Comparison of ENCODE assay signal across 1 cellular context in genomic region chr19:4791183-4792018, GRCh38.
A peak's percentile ranks its signal among the peaks of the same experiment; 100 is the strongest.
TF ChIP-seq lines count a peak whose summit lies in the region.

Gene FEM1A (plus strand): TSS chr19:4791734. CDS start chr19:4791855, 121 bp downstream.

TF ChIP-seq in HepG2, 621 proteins besides CTCF, POLR2A, EP300 and RAD21 (continued from another document and continues in another):
- TF ChIP-seq DMTF1 (CRISPR knock-in tag; IDR thresholded peaks at IDR 0.05), result no peak
- no peak for TF ChIP-seq NFIB (CRISPR knock-in tag; IDR thresholded peaks at IDR 0.05; ENCODE audit: borderline replicate concordance)
- no peak for TF ChIP-seq ZNF598 (CRISPR knock-in tag; IDR thresholded peaks at IDR 0.05; ENCODE audit: borderline replicate concordance)
- peak; percentile 99 for TF ChIP-seq YY1 (IDR thresholded peaks at IDR 0.05; ENCODE audit: insufficient read depth, insufficient replicate concordance, low read depth, low read length)
- TF ChIP-seq SETDB1 (CRISPR knock-in tag; IDR thresholded peaks at IDR 0.05; ENCODE audit: borderline replicate concordance), result no peak
- peak; percentile 74; the same call in 1 of the 2 replicates for TF ChIP-seq ZNF572 (CRISPR knock-in tag; IDR thresholded peaks at IDR 0.05)
- TF ChIP-seq EED (CRISPR knock-in tag; IDR thresholded peaks at IDR 0.05), result no peak
- no peak for TF ChIP-seq ZNF816 (CRISPR knock-in tag; IDR thresholded peaks at IDR 0.05; ENCODE audit: borderline replicate concordance)
- TF ChIP-seq ZNF558 (CRISPR knock-in tag; IDR thresholded peaks at IDR 0.05; ENCODE audit: borderline replicate concordance), result peak; percentile 29
- TF ChIP-seq ZNF333 (CRISPR knock-in tag; IDR thresholded peaks at IDR 0.05; ENCODE audit: borderline replicate concordance), result no peak; the same call in 1 of the 2 replicates
- TF ChIP-seq ZNF430 (CRISPR knock-in tag; IDR thresholded peaks at IDR 0.05), result no peak
- TF ChIP-seq ZNF383 (CRISPR knock-in tag; IDR thresholded peaks at IDR 0.05; ENCODE audit: borderline replicate concordance), result no peak
- TF ChIP-seq HDAC6 (IDR thresholded peaks at IDR 0.05; ENCODE audit: low read depth, low read length), result no peak
- TF ChIP-seq TAF15 (IDR thresholded peaks at IDR 0.05; ENCODE audit: low read depth, low read length, poor library complexity, severe bottlenecking), result no peak
- TF ChIP-seq ZNF614 (CRISPR knock-in tag; IDR thresholded peaks at IDR 0.05; ENCODE audit: borderline replicate concordance), result no peak
- no peak for TF ChIP-seq REXO4 (CRISPR knock-in tag; IDR thresholded peaks at IDR 0.05; ENCODE audit: borderline replicate concordance)
- TF ChIP-seq STAT5B (CRISPR knock-in tag; IDR thresholded peaks at IDR 0.05), result no peak
- peak; percentile 98 for TF ChIP-seq SUZ12 (IDR thresholded peaks at IDR 0.05; ENCODE audit: low read depth, low read length)
- no peak for TF ChIP-seq ZNF10 (CRISPR knock-in tag; IDR thresholded peaks at IDR 0.05; ENCODE audit: borderline replicate concordance, low read depth)
- TF ChIP-seq ZFP82 (CRISPR knock-in tag; IDR thresholded peaks at IDR 0.05; ENCODE audit: borderline replicate concordance), result peak; percentile 43; the same call in 1 of the 2 replicates
- peak; percentile 74 for TF ChIP-seq ZFY (CRISPR knock-in tag; IDR thresholded peaks at IDR 0.05)
- TF ChIP-seq PCBP1 (IDR thresholded peaks at IDR 0.05; ENCODE audit: borderline replicate concordance, low read depth, low read length), result peak; percentile 47; the same call in 1 of the 2 replicates
- no peak for TF ChIP-seq HNRNPH1 (optimal IDR thresholded peaks at IDR 0.05; ENCODE audit: low read depth, low read length)
- no peak for TF ChIP-seq ZNF552 (CRISPR knock-in tag; IDR thresholded peaks at IDR 0.05; ENCODE audit: borderline replicate concordance)
- TF ChIP-seq ZNF709 (CRISPR knock-in tag; IDR thresholded peaks at IDR 0.05), result no peak; the same call in 1 of the 2 replicates
- peak; percentile 60; the same call in 1 of the 2 replicates for TF ChIP-seq FOXC1 (CRISPR knock-in tag; IDR thresholded peaks at IDR 0.05; ENCODE audit: borderline replicate concordance)
- TF ChIP-seq NR2F1 (CRISPR knock-in tag; IDR thresholded peaks at IDR 0.05), result no peak
- no peak for TF ChIP-seq CEBPG (CRISPR knock-in tag; IDR thresholded peaks at IDR 0.05)
- TF ChIP-seq PAF1 (CRISPR knock-in tag; IDR thresholded peaks at IDR 0.05), result no peak
- 0 out of 2 replicates have a peak, but pooled peaks have one; percentile 37 for TF ChIP-seq NFATC3 (CRISPR knock-in tag; IDR thresholded peaks at IDR 0.05)
- no peak for TF ChIP-seq ZNF484 (CRISPR knock-in tag; IDR thresholded peaks at IDR 0.05; ENCODE audit: borderline replicate concordance, low read depth)
- no peak; the same call in 1 of the 2 replicates for TF ChIP-seq ZNF543 (CRISPR knock-in tag; IDR thresholded peaks at IDR 0.05)
- peak; percentile 35 for TF ChIP-seq MED8 (CRISPR knock-in tag; IDR thresholded peaks at IDR 0.05; ENCODE audit: insufficient replicate concordance)
- TF ChIP-seq SALL2 (CRISPR knock-in tag; IDR thresholded peaks at IDR 0.05), result no peak; the same call in 1 of the 2 replicates
- TF ChIP-seq KLF11 (CRISPR knock-in tag; IDR thresholded peaks at IDR 0.05), result peak; percentile 87
- TF ChIP-seq PREB (CRISPR knock-in tag; IDR thresholded peaks at IDR 0.05), result no peak
- TF ChIP-seq IRF1 (CRISPR knock-in tag; IDR thresholded peaks at IDR 0.05; ENCODE audit: low read depth), result no peak
- TF ChIP-seq ZNF260 (CRISPR knock-in tag; IDR thresholded peaks at IDR 0.05; ENCODE audit: borderline replicate concordance, low read depth), result no peak
- no peak for TF ChIP-seq RCOR2 (CRISPR knock-in tag; IDR thresholded peaks at IDR 0.05)
- TF ChIP-seq ZNF33B (CRISPR knock-in tag; IDR thresholded peaks at IDR 0.05), result no peak
- TF ChIP-seq ZNF547 (CRISPR knock-in tag; IDR thresholded peaks at IDR 0.05), result peak; percentile 84
- no peak for TF ChIP-seq ONECUT2 (CRISPR knock-in tag; IDR thresholded peaks at IDR 0.05)
- TF ChIP-seq BORCS8-MEF2B (CRISPR knock-in tag; IDR thresholded peaks at IDR 0.05), result no peak
- TF ChIP-seq NR2C2 (CRISPR knock-in tag; IDR thresholded peaks at IDR 0.05; ENCODE audit: borderline replicate concordance), result peak; percentile 99
- peak; percentile 39; the same call in 1 of the 2 replicates for TF ChIP-seq ZNF749 (CRISPR knock-in tag; IDR thresholded peaks at IDR 0.05; ENCODE audit: borderline replicate concordance)
- no peak for TF ChIP-seq THRA (CRISPR knock-in tag; IDR thresholded peaks at IDR 0.05; ENCODE audit: borderline replicate concordance)
- no peak for TF ChIP-seq ZNF609 (CRISPR knock-in tag; IDR thresholded peaks at IDR 0.05; ENCODE audit: borderline replicate concordance)
- no peak for TF ChIP-seq ZNF232 (CRISPR knock-in tag; IDR thresholded peaks at IDR 0.05; ENCODE audit: borderline replicate concordance)
- peak; percentile 100 for TF ChIP-seq CREB1 (IDR thresholded peaks at IDR 0.05)
- peak; percentile 99 for TF ChIP-seq CREB1 (CRISPR knock-in tag; IDR thresholded peaks at IDR 0.05)
- TF ChIP-seq ZNF275 (CRISPR knock-in tag; IDR thresholded peaks at IDR 0.05; ENCODE audit: borderline replicate concordance), result peak; percentile 58; the same call in 1 of the 2 replicates
- no peak for TF ChIP-seq ZNF101 (CRISPR knock-in tag; IDR thresholded peaks at IDR 0.05; ENCODE audit: borderline replicate concordance, low read depth)
- no peak for TF ChIP-seq ZBED4 (CRISPR knock-in tag; IDR thresholded peaks at IDR 0.05; ENCODE audit: borderline replicate concordance)
- TF ChIP-seq NR2F2 (IDR thresholded peaks at IDR 0.05; ENCODE audit: borderline replicate concordance, low read depth), result peak; percentile 15; the same call in 1 of the 2 replicates
- TF ChIP-seq ZFP62 (CRISPR knock-in tag; IDR thresholded peaks at IDR 0.05), result peak; percentile 99
- no peak; the same call in 1 of the 2 replicates for TF ChIP-seq ZNF891 (CRISPR knock-in tag; IDR thresholded peaks at IDR 0.05)
- 0 out of 2 replicates have a peak, but pooled peaks have one; percentile 29 for TF ChIP-seq PPARG (CRISPR knock-in tag; conservative IDR thresholded peaks at IDR 0.05)
